12 cellular contexts compared by ENCODE assay signal in the genomic region with DNA sequence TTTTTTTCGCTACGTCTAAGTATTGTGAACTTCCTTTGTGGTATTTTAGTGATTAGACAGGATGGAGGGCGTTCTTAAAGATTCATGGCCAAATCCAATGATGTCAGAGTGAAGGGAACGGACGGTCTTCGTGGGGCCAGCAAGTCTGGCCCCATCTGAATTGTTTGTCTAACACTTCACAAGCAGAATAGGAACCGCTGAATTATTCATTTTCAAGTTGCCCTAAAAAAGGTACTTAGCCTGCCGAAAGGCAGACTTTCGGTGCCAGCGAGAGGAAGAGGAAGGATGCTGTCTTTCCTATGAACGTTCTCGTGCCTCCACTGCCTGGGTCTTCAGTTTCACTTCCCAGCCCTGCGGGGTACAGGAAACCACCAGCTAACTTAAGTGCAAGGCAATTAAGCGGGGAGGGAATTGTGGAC.
DNase-seq lines count a peak whose midpoint lies in the region; ATAC-seq, FAIRE-seq and TF ChIP-seq lines count a peak whose summit lies in the region.
"Had no signal": no experiment of that assay in that cellular context is flagged by ENCODE, and none has a peak within 500 bp of the region (broad histone marks: within the 10 kb centered on the region; RNA-seq: fewer than 3 reads in every experiment).

No MANE protein-coding gene starts in this region.

- no peak for DNase-seq in CD4-positive, alpha-beta T cell
- DNase-seq in GM19239 (ENCODE audit: insufficient read length, low spot score): peak; percentile 27
- DNase-seq in SIG-M5 treated with dmso at 0.1 percent for 504 hours (lab: John Stamatoyannopoulos, UW; ENCODE audit: unreplicated experiment): peak; percentile 91
- DNase-seq in lower lobe of right lung: no peak
- DNase-seq in SHP77 (lab: John Stamatoyannopoulos, UW): no peak
- DNase-seq in NCI-H446 treated with DMSO at 0.1 percent for 48 hours (lab: John Stamatoyannopoulos, UW): no peak
- DNase-seq in SJCRH30: no peak
- DNase-seq: activated CD8-positive, alpha-beta memory T cell treated with anti-CD3 and anti-CD28 coated beads, Interleukin-2, amount 50 U/mL, for 4 hours; central memory CD4-positive, alpha-beta T cell; foreskin melanocyte had no signal

- no peak for ATAC-seq in CD4-positive, alpha-beta T cell (ENCODE audit: poor library complexity)
- ATAC-seq in lower lobe of right lung (peak; percentile 49 to 83), GM21526 (IDR thresholded peaks at IDR 0.05; ENCODE audit: low FRiP score, unreplicated experiment) (no peak)

- no peaks in the 10 kb centered on the region for H3K27me3 Mint-ChIP-seq in CD4-positive, alpha-beta T cell

- peaks cover 9% of the 10 kb centered on the region for H3K36me3 ChIP-seq in lower lobe of right lung
- H3K36me3 ChIP-seq in SJCRH30: no peaks in the 10 kb centered on the region; the same call in 1 of the 2 replicates

- intact Hi-C loops in CD4-positive, alpha-beta T cell (cut with DNase I, micrococcal nuclease): no loop called here
- intact Hi-C loops in lower lobe of right lung (cut with DNase I): no loop called here

- H3K4me3 ChIP-seq in lower lobe of right lung: no peak overlapping the region
- H3K4me3 ChIP-seq in SJCRH30: no peak overlapping the region

- H3K9me3 ChIP-seq in CD4-positive, alpha-beta T cell (ENCODE audit: control insufficient read depth, low read length): no peaks in the 10 kb centered on the region
- H3K9me3 ChIP-seq in lower lobe of right lung (no peaks in the 10 kb centered on the region), SJCRH30 (replicated peaks) (no peaks in the 10 kb centered on the region)

- POLR2A ChIA-PET in CD4-positive, alpha-beta T cell (lab: Charles Lee): no interaction called here

- TF ChIP-seq CTCF in CD4-positive, alpha-beta T cell (IDR thresholded peaks at IDR 0.05): no peak
- no peak for TF ChIP-seq CTCF in lower lobe of right lung (IDR thresholded peaks at IDR 0.05)

- H3K4me1 ChIP-seq in lower lobe of right lung: peaks cover 9% of the 10 kb centered on the region
- H3K4me1 ChIP-seq in SJCRH30: no peaks in the 10 kb centered on the region

- peaks cover 4% of the 10 kb centered on the region for H3K36me3 Mint-ChIP-seq in CD4-positive, alpha-beta T cell (ENCODE audit: low read depth)

- peak; percentile 56 for FAIRE-seq in GM19239 (lab: Jason Lieb, UNC)
- FAIRE-seq: RCC 7860 had no signal

- H3K27ac ChIP-seq in CD4-positive, alpha-beta T cell (ENCODE audit: low read depth, low read length): no peak overlapping the region
- H3K27ac ChIP-seq in lower lobe of right lung: no peak overlapping the region
- H3K27ac ChIP-seq in SJCRH30: no peak overlapping the region

- H3K4me3 Mint-ChIP-seq in CD4-positive, alpha-beta T cell: peak overlapping the region; percentile 30

- peaks cover 9% of the 10 kb centered on the region for H3K4me1 Mint-ChIP-seq in CD4-positive, alpha-beta T cell (ENCODE audit: low read depth)

- CTCF ChIA-PET in CD4-positive, alpha-beta T cell (lab: Charles Lee): no interaction called here

- H3K27ac Mint-ChIP-seq in CD4-positive, alpha-beta T cell: peak overlapping the region; percentile 47

- H3K27me3 ChIP-seq in CD4-positive, alpha-beta T cell (ENCODE audit: control insufficient read depth, insufficient read depth, low read length): no peaks in the 10 kb centered on the region
- H3K27me3 ChIP-seq in lower lobe of right lung (ENCODE audit: low read depth) (no peaks in the 10 kb centered on the region), SJCRH30 (no peaks in the 10 kb centered on the region)

- no peaks in the 10 kb centered on the region for H3K9me3 Mint-ChIP-seq in CD4-positive, alpha-beta T cell

Comparison
In these comparisons a context has a peak if more than half of its experiments do, and no peak if none do; other contexts are left out.
1. ATAC-seq: peak in lower lobe of right lung (2 of 2); none in CD4-positive, alpha-beta T cell (single experiment) and GM21526 (single experiment).
2. DNase-seq: peak in GM19239 (single experiment) and SIG-M5 treated with dmso at 0.1 percent for 504 hours (single experiment); none in CD4-positive, alpha-beta T cell (0 of 10), lower lobe of right lung (single experiment), SHP77 (0 of 2), NCI-H446 treated with DMSO at 0.1 percent for 48 hours (single experiment) and SJCRH30 (0 of 2).